ENCODE assay signal across 8 cellular contexts in the genomic region with DNA sequence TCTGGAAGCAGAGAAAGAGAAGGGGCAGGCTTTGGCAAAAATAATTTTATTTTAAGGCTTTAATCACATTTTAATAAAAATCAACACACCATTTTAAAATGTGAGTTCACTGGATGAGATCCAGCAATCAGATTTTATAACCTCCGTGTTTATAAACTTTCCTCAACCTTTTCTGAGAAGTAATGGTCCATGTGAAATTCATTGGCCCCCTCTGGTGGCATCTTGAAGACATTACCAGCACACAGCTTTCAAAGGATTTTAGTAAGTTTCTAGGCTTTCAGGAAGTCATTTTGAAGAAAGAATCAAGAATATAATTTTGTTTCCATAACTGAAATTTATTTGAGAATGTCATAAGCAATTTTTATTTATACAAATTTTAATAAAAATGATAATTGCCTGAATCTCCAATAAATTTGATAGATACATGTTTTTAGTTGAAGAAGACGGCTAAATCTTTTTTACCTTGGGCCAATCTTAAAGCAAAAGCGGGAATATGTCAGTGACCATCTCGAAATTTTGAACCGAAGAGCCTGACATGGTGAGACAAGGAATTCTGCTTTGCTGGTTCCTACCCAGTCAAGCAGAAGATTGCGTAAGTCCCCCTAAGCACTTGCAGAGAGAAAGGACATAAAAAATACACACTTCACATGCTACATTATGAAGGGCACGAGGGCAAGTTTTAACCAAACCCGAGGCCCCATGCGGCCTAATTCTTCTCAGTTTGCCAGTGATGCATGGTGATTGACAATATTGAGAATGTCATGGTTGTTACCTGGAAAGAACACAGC.
A peak's percentile ranks its signal among the peaks of the same experiment; 100 is the strongest.
DNase-seq lines count a peak whose midpoint lies in the region; ATAC-seq, FAIRE-seq and TF ChIP-seq lines count a peak whose summit lies in the region.

No MANE protein-coding gene starts in this region.

- no peak overlapping the region for H3K9ac ChIP-seq in adipocyte (ENCODE audit: low read length)

- no peaks in the 10 kb centered on the region for H3K27me3 ChIP-seq in adipocyte (replicated peaks; ENCODE audit: control insufficient read depth, insufficient read depth, low read length)

- H3K36me3 ChIP-seq in adipocyte (ENCODE audit: control insufficient read depth, insufficient read depth, low read length, severe bottlenecking): no peaks in the 10 kb centered on the region

- H3K9me3 ChIP-seq in adipocyte (ENCODE audit: control insufficient read depth, low read length): no peaks in the 10 kb centered on the region

- peak; percentile 57 for TF ChIP-seq CTCF in GM12864 (IDR thresholded peaks at IDR 0.05; ENCODE audit: low read depth, low read length, missing control alignments)

- H3K4me1 ChIP-seq in adipocyte (ENCODE audit: control insufficient read depth, insufficient read depth, low read length): no peaks in the 10 kb centered on the region

- FAIRE-seq in islet of Langerhans (lab: Jason Lieb, UNC): peak; percentile 94

- peak; percentile 45 for ATAC-seq in HG02571 (IDR thresholded peaks at IDR 0.05; ENCODE audit: unreplicated experiment)

- DNase-seq in AG08395 (ENCODE audit: low spot score): peak; percentile 5
- no peak for DNase-seq in GM12864 (ENCODE audit: low read depth)
- DNase-seq in NAMALWA (ENCODE audit: low spot score): peak; percentile 64
- DNase-seq in adipocyte (ENCODE audit: low read depth): peak; percentile 73
- DNase-seq in mesenteric fat pad (ENCODE audit: low spot score): no peak
- no peak for DNase-seq in activated CD8-positive, alpha-beta memory T cell treated with anti-CD3 and anti-CD28 coated beads, Interleukin-2, amount 50 U/mL, for 48 hours

- H3K4me3 ChIP-seq in GM12864 (ENCODE audit: low read depth, low read length) (no peak overlapping the region), adipocyte (ENCODE audit: low read length) (no peak overlapping the region)

Comparison
In these comparisons a context has a peak if more than half of its experiments do, and no peak if none do; other contexts are left out.
1. DNase-seq: peak in AG08395 (single experiment), NAMALWA (single experiment) and adipocyte (single experiment); none in GM12864 (single experiment), mesenteric fat pad (single experiment) and activated CD8-positive, alpha-beta memory T cell treated with anti-CD3 and anti-CD28 coated beads, Interleukin-2, amount 50 U/mL, for 48 hours (single experiment).